Comparison of ENCODE assay signal across 1 cellular context in genomic region chrX:68238568-68238967, GRCh38.
TF ChIP-seq lines count a peak whose summit lies in the region.

No MANE protein-coding gene starts in this region.

TF ChIP-seq in GM23338, 12 proteins besides CTCF, POLR2A, EP300 and RAD21 (continued from another document):
- no peak for TF ChIP-seq ZNF462 (CRISPR knock-in tag; IDR thresholded peaks at IDR 0.05)
- no peak for TF ChIP-seq ZNF114 (CRISPR knock-in tag; IDR thresholded peaks at IDR 0.05)
- TF ChIP-seq ETS1 (IDR thresholded peaks at IDR 0.05), result no peak
- no peak for TF ChIP-seq JUNB (IDR thresholded peaks at IDR 0.05; ENCODE audit: unreplicated experiment)
- TF ChIP-seq NANOG (IDR thresholded peaks at IDR 0.05; ENCODE audit: borderline replicate concordance), result no peak
- TF ChIP-seq EZH2 (IDR thresholded peaks at IDR 0.05; ENCODE audit: low read depth, unreplicated experiment), result no peak
